ENCODE assay signal across 35 cellular contexts in the genomic region with DNA sequence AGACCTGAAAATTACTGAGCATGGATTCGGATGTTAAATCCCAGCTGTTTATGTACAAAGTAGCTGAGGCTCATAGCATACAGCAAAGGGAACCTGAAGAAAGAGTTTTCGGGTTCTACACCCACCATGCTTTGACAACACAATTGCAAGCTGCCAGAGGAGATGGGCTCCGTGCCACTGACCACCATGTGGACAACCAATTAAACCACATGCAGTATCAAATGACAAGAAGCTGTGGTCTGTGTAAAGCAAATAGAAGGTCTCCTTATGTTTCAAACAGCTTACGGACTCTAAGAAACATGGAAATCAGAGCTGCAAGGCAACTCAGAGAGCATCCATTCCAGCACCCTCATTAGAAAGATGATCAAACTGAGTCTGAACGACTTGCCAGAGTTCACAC. TPM values are rescaled to one million over a fixed set of nuclear protein-coding genes. Genes with fewer than 3 reads are reported as not detected.
"Had no signal": no experiment of that assay in that cellular context is flagged by ENCODE, and none has a peak within 500 bp of the region (broad histone marks: within the 10 kb centered on the region; RNA-seq: fewer than 3 reads in every experiment).

No MANE protein-coding gene starts in this region.

- H3K9me3 Mint-ChIP-seq: activated CD4-positive, alpha-beta T cell treated with anti-CD3 and anti-CD28 coated beads, Interleukin-2, amount 10 ng/mL, durations not matched to agents 7 days and 5 days; dendritic cell treated with granulocyte-macrophage colony-stimulating factor and Interleukin-4, amounts not matched to agents 40 ng/mL and 50 ng/mL, for 4 days; endodermal cell; type B pancreatic cell had no signal

- H3K4me1 Mint-ChIP-seq: activated CD4-positive, alpha-beta memory T cell treated with anti-CD3 and anti-CD28 coated beads, Interleukin-2, amount 10 ng/mL, durations not matched to agents 7 days and 5 days; activated CD4-positive, alpha-beta T cell treated with anti-CD3 and anti-CD28 coated beads, Interleukin-2, amount 10 ng/mL, durations not matched to agents 7 days and 5 days; activated naive CD4-positive, alpha-beta T cell treated with anti-CD3 and anti-CD28 coated beads, Interleukin-2, amount 10 ng/mL, durations not matched to agents 7 days and 5 days; activated naive CD8-positive, alpha-beta T cell treated with anti-CD3 and anti-CD28 coated beads, Interleukin-2, amount 10 ng/mL, durations not matched to agents 7 days and 5 days; stimulated activated memory B cell treated with anti-CD40 and anti-IgM and Interleukin-4, amounts not matched to agents 10 μg/mL and 1 μg/mL and 100 μg/mL, for 72 hours; stimulated activated naive CD8-positive, alpha-beta T cell treated with anti-CD3 and anti-CD28 coated beads, Interleukin-15, amount 100 ng/mL, for 72 hours had no signal

- H3K4me3 ChIP-seq: ascending aorta, heart left ventricle, left lung, lung, ovary, prostate gland, smooth muscle cell, uterus had no signal

- H3K4me3 Mint-ChIP-seq: activated CD4-positive, alpha-beta memory T cell treated with anti-CD3 and anti-CD28 coated beads, Interleukin-2, amount 10 ng/mL, durations not matched to agents 7 days and 5 days; activated CD4-positive, alpha-beta T cell treated with anti-CD3 and anti-CD28 coated beads, Interleukin-2, amount 10 ng/mL, durations not matched to agents 7 days and 5 days; activated naive CD4-positive, alpha-beta T cell treated with anti-CD3 and anti-CD28 coated beads, Interleukin-2, amount 10 ng/mL, durations not matched to agents 7 days and 5 days; activated naive CD8-positive, alpha-beta T cell treated with anti-CD3 and anti-CD28 coated beads, Interleukin-2, amount 10 ng/mL, durations not matched to agents 7 days and 5 days; activated T-cell treated with anti-CD3 and anti-CD28 coated beads, Interleukin-2, amount 50 U/mL, for 24 hours; dendritic cell treated with granulocyte-macrophage colony-stimulating factor and Interleukin-4, amounts not matched to agents 40 ng/mL and 50 ng/mL, for 4 days; endodermal cell; natural killer cell treated with Interleukin-12 subunit alpha and Interleukin-12 subunit beta and Interleukin-15 and Interleukin-18, amount 100 ng/mL, for 72 hours; stimulated activated memory B cell treated with anti-CD40 and anti-IgM and Interleukin-4, amounts not matched to agents 10 μg/mL and 1 μg/mL and 100 μg/mL, for 72 hours; stimulated activated naive CD8-positive, alpha-beta T cell treated with anti-CD3 and anti-CD28 coated beads, Interleukin-15, amount 100 ng/mL, for 72 hours; type B pancreatic cell had no signal

- H3K27ac Mint-ChIP-seq: activated CD4-positive, alpha-beta memory T cell treated with anti-CD3 and anti-CD28 coated beads, Interleukin-2, amount 10 ng/mL, durations not matched to agents 7 days and 5 days; activated CD4-positive, alpha-beta T cell treated with anti-CD3 and anti-CD28 coated beads, Interleukin-2, amount 10 ng/mL, durations not matched to agents 7 days and 5 days; activated naive CD4-positive, alpha-beta T cell treated with anti-CD3 and anti-CD28 coated beads, Interleukin-2, amount 10 ng/mL, durations not matched to agents 7 days and 5 days; activated naive CD8-positive, alpha-beta T cell treated with anti-CD3 and anti-CD28 coated beads, Interleukin-2, amount 10 ng/mL, durations not matched to agents 7 days and 5 days; activated T-cell treated with anti-CD3 and anti-CD28 coated beads, Interleukin-2, amount 50 U/mL, for 24 hours; dendritic cell treated with granulocyte-macrophage colony-stimulating factor and Interleukin-4, amounts not matched to agents 40 ng/mL and 50 ng/mL, for 4 days; endodermal cell; natural killer cell treated with Interleukin-12 subunit alpha and Interleukin-12 subunit beta and Interleukin-15 and Interleukin-18, amount 100 ng/mL, for 72 hours; stimulated activated memory B cell treated with anti-CD40 and anti-IgM and Interleukin-4, amounts not matched to agents 10 μg/mL and 1 μg/mL and 100 μg/mL, for 72 hours; stimulated activated naive CD8-positive, alpha-beta T cell treated with anti-CD3 and anti-CD28 coated beads, Interleukin-15, amount 100 ng/mL, for 72 hours; type B pancreatic cell had no signal

- ATAC-seq: esophagus mucosa; heart left ventricle; left lung; natural killer cell treated with Interleukin-12 subunit alpha and Interleukin-12 subunit beta and Interleukin-15 and Interleukin-18, amount 100 ng/mL, for 72 hours; stimulated activated memory B cell treated with anti-CD40 and anti-IgM and Interleukin-4, amounts not matched to agents 10 μg/mL and 1 μg/mL and 100 μg/mL, for 72 hours; stimulated activated naive CD8-positive, alpha-beta T cell treated with anti-CD3 and anti-CD28 coated beads, Interleukin-15, amount 100 ng/mL, for 72 hours had no signal

- H3K27me3 Mint-ChIP-seq: activated CD4-positive, alpha-beta memory T cell treated with anti-CD3 and anti-CD28 coated beads, Interleukin-2, amount 10 ng/mL, durations not matched to agents 7 days and 5 days; activated CD4-positive, alpha-beta T cell treated with anti-CD3 and anti-CD28 coated beads, Interleukin-2, amount 10 ng/mL, durations not matched to agents 7 days and 5 days; activated naive CD4-positive, alpha-beta T cell treated with anti-CD3 and anti-CD28 coated beads, Interleukin-2, amount 10 ng/mL, durations not matched to agents 7 days and 5 days; activated naive CD8-positive, alpha-beta T cell treated with anti-CD3 and anti-CD28 coated beads, Interleukin-2, amount 10 ng/mL, durations not matched to agents 7 days and 5 days; activated T-cell treated with anti-CD3 and anti-CD28 coated beads, Interleukin-2, amount 50 U/mL, for 24 hours; dendritic cell treated with granulocyte-macrophage colony-stimulating factor and Interleukin-4, amounts not matched to agents 40 ng/mL and 50 ng/mL, for 4 days; natural killer cell treated with Interleukin-12 subunit alpha and Interleukin-12 subunit beta and Interleukin-15 and Interleukin-18, amount 100 ng/mL, for 72 hours; stimulated activated memory B cell treated with anti-CD40 and anti-IgM and Interleukin-4, amounts not matched to agents 10 μg/mL and 1 μg/mL and 100 μg/mL, for 72 hours; stimulated activated naive CD8-positive, alpha-beta T cell treated with anti-CD3 and anti-CD28 coated beads, Interleukin-15, amount 100 ng/mL, for 72 hours; type B pancreatic cell had no signal

- H3K27ac ChIP-seq: ascending aorta, brain microvascular endothelial cell, heart left ventricle, left lung, neutrophil, ovary, prostate gland, uterus had no signal

- H3K27me3 ChIP-seq: ascending aorta, brain microvascular endothelial cell, neutrophil, ovary, uterus had no signal

- H3K36me3 Mint-ChIP-seq: activated naive CD4-positive, alpha-beta T cell treated with anti-CD3 and anti-CD28 coated beads, Interleukin-2, amount 10 ng/mL, durations not matched to agents 7 days and 5 days; activated naive CD8-positive, alpha-beta T cell treated with anti-CD3 and anti-CD28 coated beads, Interleukin-2, amount 10 ng/mL, durations not matched to agents 7 days and 5 days; natural killer cell treated with Interleukin-12 subunit alpha and Interleukin-12 subunit beta and Interleukin-15 and Interleukin-18, amount 100 ng/mL, for 72 hours; stimulated activated memory B cell treated with anti-CD40 and anti-IgM and Interleukin-4, amounts not matched to agents 10 μg/mL and 1 μg/mL and 100 μg/mL, for 72 hours; type B pancreatic cell had no signal

- H3K9me3 ChIP-seq: ascending aorta, heart left ventricle, neutrophil, ovary, prostate gland, uterus had no signal

- H3K4me1 ChIP-seq: ascending aorta, heart left ventricle, left lung, prostate gland, uterus had no signal

- DNase-seq: activated CD4-positive, alpha-beta memory T cell treated with anti-CD3 and anti-CD28 coated beads, Interleukin-2, amount 10 ng/mL, durations not matched to agents 7 days and 5 days; activated CD4-positive, alpha-beta T cell treated with anti-CD3 and anti-CD28 coated beads for 1 hour; activated CD4-positive, alpha-beta T cell treated with anti-CD3 and anti-CD28 coated beads, Interleukin-2, amount 10 ng/mL, durations not matched to agents 7 days and 5 days; activated CD8-positive, alpha-beta memory T cell treated with anti-CD3 and anti-CD28 coated beads, Interleukin-2, amount 50 U/mL, for 48 hours; activated gamma-delta T cell; activated naive CD4-positive, alpha-beta T cell treated with anti-CD3 and anti-CD28 coated beads, Interleukin-2, amount 10 ng/mL, durations not matched to agents 7 days and 5 days; activated naive CD8-positive, alpha-beta T cell treated with anti-CD3 and anti-CD28 coated beads, Interleukin-2, amount 10 ng/mL, durations not matched to agents 7 days and 5 days; activated T-cell treated with anti-CD3 and anti-CD28 coated beads, Interleukin-2, amount 50 U/mL, for 24 hours; brain microvascular endothelial cell; central memory CD4-positive, alpha-beta T cell; endodermal cell; foreskin fibroblast; heart left ventricle; hypothalamus; kidney glomerular epithelial cell; left lung; mesendoderm; ovary; stimulated activated CD4-positive, alpha-beta T cell treated with anti-CD3 and anti-CD28 coated beads, Interleukin-1b, Interleukin-23, amount 100 ng/mL, for 48 hours; stimulated activated CD4-positive, alpha-beta T cell treated with anti-CD3 and anti-CD28 coated beads, Interleukin-4, amount 100 ng/mL, for 4 hours; stimulated activated CD8-positive, alpha-beta memory T cell treated with anti-CD3 and anti-CD28 coated beads, Interleukin-4, amount 100 ng/mL, for 48 hours; stimulated activated naive CD8-positive, alpha-beta T cell treated with anti-CD3 and anti-CD28 coated beads, Interleukin-15, amount 100 ng/mL, for 72 hours; substantia nigra; T1000; uterus had no signal

- H3K36me3 ChIP-seq: ascending aorta, brain microvascular endothelial cell, heart left ventricle, left lung, neutrophil, ovary, prostate gland, uterus had no signal

RNA-seq across cellular contexts. Expression of a gene that starts 12.9 kb away (rescaled TPM):
- total RNA-seq: activated CD4-positive, alpha-beta memory T cell treated with anti-CD3 and anti-CD28 coated beads, Interleukin-2, amount 10 ng/mL, durations not matched to agents 7 days and 5 days; activated naive CD8-positive, alpha-beta T cell treated with anti-CD3 and anti-CD28 coated beads, Interleukin-2, amount 10 ng/mL, durations not matched to agents 7 days and 5 days; ascending aorta; natural killer cell treated with Interleukin-12 subunit alpha and Interleukin-12 subunit beta and Interleukin-15 and Interleukin-18, amount 100 ng/mL, for 72 hours had no signal
